Comparison of ENCODE assay signal across 17 cellular contexts in the genomic region with DNA sequence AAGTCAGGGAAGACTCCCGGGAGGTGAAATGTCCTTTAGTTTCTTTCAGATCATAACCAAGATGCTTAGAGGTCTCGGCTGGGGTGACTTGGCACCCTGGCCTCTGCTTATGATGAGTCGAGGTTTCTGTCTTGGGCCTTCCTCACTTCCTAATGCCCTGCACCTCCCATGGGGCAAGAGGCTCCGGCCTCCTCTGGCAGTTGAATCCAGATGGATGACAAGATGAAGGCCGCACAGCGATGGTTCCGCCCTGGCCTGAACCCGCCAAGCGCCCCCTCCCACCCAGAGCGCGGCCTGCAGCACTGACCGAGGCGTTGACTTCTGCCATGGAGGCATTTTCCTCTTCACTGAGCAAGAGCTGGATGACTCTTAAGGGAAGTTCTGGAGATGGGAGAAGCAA. TPM values are rescaled to one million over a fixed set of nuclear protein-coding genes. Genes with fewer than 3 reads are reported as not detected.
A peak's percentile ranks its signal among the peaks of the same experiment; 100 is the strongest.
DNase-seq lines count a peak whose midpoint lies in the region; ATAC-seq and TF ChIP-seq lines count a peak whose summit lies in the region.
"Had no signal": no experiment of that assay in that cellular context is flagged by ENCODE, and none has a peak within 500 bp of the region (broad histone marks: within the 10 kb centered on the region; RNA-seq: fewer than 3 reads in every experiment).

No MANE protein-coding gene starts in this region.

- H3K9me3 ChIP-seq in hepatocyte (ENCODE audit: low read depth) (no peaks in the 10 kb centered on the region), osteoblast (ENCODE audit: low read depth, low read length) (no peaks in the 10 kb centered on the region), adrenal gland (replicated peaks in 1 of 3) (no peaks in the 10 kb centered on the region)
- H3K9me3 ChIP-seq: Caco-2 had no signal

- H3K36me3 ChIP-seq in hepatocyte (replicated peaks; ENCODE audit: insufficient read depth, low read depth), result no peaks in the 10 kb centered on the region
- no peaks in the 10 kb centered on the region for H3K36me3 ChIP-seq in osteoblast (ENCODE audit: insufficient read depth, low read length)
- no peaks in the 10 kb centered on the region for H3K36me3 ChIP-seq in adrenal gland (replicated peaks in 1 of 2)

- H3K27me3 ChIP-seq in hepatocyte (no peaks in the 10 kb centered on the region), osteoblast (ENCODE audit: insufficient read depth, low read length) (peaks cover 13% of the 10 kb centered on the region), adrenal gland (peaks cover 5% of the 10 kb centered on the region)

- H3K4me1 ChIP-seq in hepatocyte (ENCODE audit: insufficient read depth) (no peaks in the 10 kb centered on the region), osteoblast (ENCODE audit: insufficient read depth, low read length) (no peaks in the 10 kb centered on the region), adrenal gland (replicated peaks in 1 of 2) (peaks cover 3 to 8% of the 10 kb centered on the region in 2 donors)

- H3K9me2 ChIP-seq in hepatocyte (replicated peaks; ENCODE audit: insufficient read depth), result no peaks in the 10 kb centered on the region

- H3K27ac ChIP-seq in hepatocyte (peak overlapping the region; percentile 65), osteoblast (ENCODE audit: low read depth, low read length) (no peak overlapping the region), adrenal gland (no peak overlapping the region)

- TF ChIP-seq CTCF in hepatocyte (IDR thresholded peaks at IDR 0.05; ENCODE audit: poor library complexity) (no peak), osteoblast (IDR thresholded peaks at IDR 0.05; ENCODE audit: extremely low read depth, low read depth, low read length) (no peak), adrenal gland (IDR thresholded peaks at IDR 0.05) (no peak)

- no peak overlapping the region for H3K4me3 ChIP-seq in hepatocyte
- H3K4me3 ChIP-seq in osteoblast (ENCODE audit: insufficient read depth, low read length), result no peak overlapping the region
- no peak overlapping the region for H3K4me3 ChIP-seq in adrenal gland

- 91% methylated on average over 13 of the region's 13 CpGs for WGBS in hepatocyte (ENCODE audit: low lambda C conversion rate, missing lambda C conversion rate)
- 84 to 94% (median 90%) methylated on average over 11 to 13 of the region's 13 CpGs for WGBS in adrenal gland, 4 donors

- H3K4me2 ChIP-seq in hepatocyte (no peak overlapping the region), osteoblast (ENCODE audit: insufficient read depth, low read length) (no peak overlapping the region)

- DNase-seq in Right ventricle myocardium superior, result peak; percentile 24
- no peak for DNase-seq in left ventricle myocardium superior
- DNase-seq in hepatocyte (ENCODE audit: low spot score), result no peak
- peak; percentile 43 for DNase-seq in osteoblast (ENCODE audit: insufficient read length, low spot score, missing footprints)
- DNase-seq in adrenal gland, result no peak
- no peak for DNase-seq in COR-L47 (lab: John Stamatoyannopoulos, UW)
- DNase-seq: ACHN; C1 segment of cervical spinal cord; CD4-positive, alpha-beta memory T cell; DND-41; GF-D8; HCEC 1CT; HFFc6 had no signal

- no peaks in the 10 kb centered on the region for H3K79me2 ChIP-seq in hepatocyte
- H3K79me2 ChIP-seq in osteoblast (ENCODE audit: insufficient read depth, low read length), result no peaks in the 10 kb centered on the region

- ATAC-seq in Right ventricle myocardium superior (ENCODE audit: poor library complexity) (no peak), left ventricle myocardium superior (no peak), HG03045 (IDR thresholded peaks at IDR 0.05; ENCODE audit: unreplicated experiment) (no peak)
- ATAC-seq: HepG2 had no signal

- no peak overlapping the region for H2AFZ ChIP-seq in hepatocyte
- no peak overlapping the region for H2AFZ ChIP-seq in osteoblast (ENCODE audit: low read length)

- intact Hi-C loops in Right ventricle myocardium superior (cut with DNase I) (no loop called here), left ventricle myocardium superior (cut with micrococcal nuclease) (no loop called here), adrenal gland (cut with DNase I) (no loop called here)

- no peak for TF ChIP-seq POLR2A in adrenal gland (IDR thresholded peaks at IDR 0.05)

- H4K20me1 ChIP-seq in hepatocyte (ENCODE audit: insufficient read depth, poor library complexity, severe bottlenecking) (no peaks in the 10 kb centered on the region), osteoblast (ENCODE audit: insufficient read depth, low read length) (no peaks in the 10 kb centered on the region)

RNA-seq across cellular contexts. Expression of a gene that starts 31.3 kb away (rescaled TPM):
- 5.4 TPM for total RNA-seq in Right ventricle myocardium superior
- total RNA-seq in left ventricle myocardium superior, result 3.6 TPM
- total RNA-seq in hepatocyte, result 3.5 and 4.5 TPM in 2 replicates
- 8.2 and 15.3 TPM in 2 replicates for polyA plus RNA-seq in hepatocyte
- total RNA-seq in osteoblast, result 0.36 and 1.2 TPM in 2 replicates
- 1 to 10 TPM in 6 of 8 donors, under 1 TPM in 2; 0.78 to 8.9 (median 3.0) TPM for total RNA-seq in adrenal gland
- 10 to 100 TPM in 2 of 3 donors, 1 to 10 TPM in 1; 1.7 to 20.2 (median 16.6) TPM for polyA plus RNA-seq in adrenal gland

RNA-seq across cellular contexts. Expression of a gene that starts 59.7 kb away (rescaled TPM):
- total RNA-seq in Right ventricle myocardium superior (not detected), left ventricle myocardium superior (not detected), hepatocyte (0.32 and 1.7 TPM in 2 replicates), osteoblast (not detected in 2 replicates), adrenal gland (under 1 TPM in 3 of 8 donors, not detected in 5; 0.04 to 0.14 (median 0.04) TPM)
- polyA plus RNA-seq in hepatocyte (0.89 and 0.94 TPM in 2 replicates), adrenal gland (under 1 TPM in 2 of 3 donors, not detected in 1; 0.03 to 0.16 TPM)
- total RNA-seq: A172; CD4-positive, alpha-beta memory T cell; HepG2; HFFc6 had no signal
- polyA plus RNA-seq: CD4-positive, alpha-beta memory T cell; HepG2 had no signal

Comparison
In these comparisons a context has a peak if more than half of its experiments do, and no peak if none do; other contexts are left out.
1. DNase-seq: peak in Right ventricle myocardium superior (single experiment) and osteoblast (single experiment); none in left ventricle myocardium superior (single experiment), hepatocyte (single experiment), adrenal gland (0 of 7) and COR-L47 (single experiment).